In the genomic region with DNA sequence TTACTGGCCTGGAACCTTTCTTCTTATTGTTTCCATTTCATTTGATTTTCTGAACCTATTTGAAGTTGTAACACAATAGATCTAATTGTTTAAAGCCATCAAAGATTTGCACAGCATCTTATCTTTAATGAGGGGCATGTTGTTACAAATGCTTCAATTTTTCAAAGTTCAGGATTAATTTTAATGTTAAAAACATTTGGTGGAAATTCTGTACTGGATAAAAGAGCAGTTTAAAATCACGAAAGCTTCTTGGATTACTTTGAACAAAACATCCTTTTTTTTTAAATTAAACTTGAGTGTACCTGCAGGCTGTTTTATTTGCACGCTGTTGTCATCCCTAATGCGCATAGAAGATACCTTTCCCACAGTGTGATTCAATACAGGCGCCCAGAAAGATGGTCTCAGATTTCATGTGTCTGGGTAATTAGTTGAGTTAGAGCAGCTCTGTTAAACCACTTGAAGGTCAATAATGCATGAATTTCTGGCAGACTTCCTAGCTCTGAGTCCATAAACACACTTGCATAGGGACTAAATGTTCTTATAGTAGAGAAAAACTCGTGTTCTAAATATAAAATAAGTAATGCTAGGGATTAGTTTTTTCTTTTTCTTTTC, we compare ENCODE assay signal across 10 cellular contexts. TPM values are rescaled to one million over a fixed set of nuclear protein-coding genes. Genes with fewer than 3 reads are reported as not detected.
DNase-seq lines count a peak whose midpoint lies in the region; TF ChIP-seq lines count a peak whose summit lies in the region.
"Had no signal": no experiment of that assay in that cellular context is flagged by ENCODE, and none has a peak within 500 bp of the region (broad histone marks: within the 10 kb centered on the region; RNA-seq: fewer than 3 reads in every experiment).

No MANE protein-coding gene starts in this region.

- DNase-seq in DMS153 treated with DMSO at 0.1 percent for 48 hours (lab: John Stamatoyannopoulos, UW; ENCODE audit: unreplicated experiment), result peak; percentile 96
- peak; percentile 92 for DNase-seq in NCI-H2107 treated with DMSO at 0.1 percent for 48 hours (lab: John Stamatoyannopoulos, UW; ENCODE audit: unreplicated experiment)
- no peak for DNase-seq in chondrocyte (ENCODE audit: low spot score)
- DNase-seq in activated CD4-positive, alpha-beta T cell treated with anti-CD3 and anti-CD28 coated beads, Interleukin-2, amount 50 U/mL, for 48 hours, result no peak
- DNase-seq in activated CD4-positive, alpha-beta memory T cell treated with anti-CD3 and anti-CD28 coated beads, Interleukin-2, amount 10 ng/mL, durations not matched to agents 7 days and 5 days, result no peak
- no peak for DNase-seq in activated CD8-positive, alpha-beta memory T cell treated with anti-CD3 and anti-CD28 coated beads, Interleukin-2, amount 50 U/mL, for 4 hours
- DNase-seq in stimulated activated CD4-positive, alpha-beta T cell treated with anti-CD3 and anti-CD28 coated beads, Interleukin-2, amount 100 ng/mL, for 24 hours, result no peak

- POLR2A ChIA-PET in activated CD4-positive, alpha-beta memory T cell treated with anti-CD3 and anti-CD28 coated beads, Interleukin-2, amount 10 ng/mL, durations not matched to agents 7 days and 5 days (lab: Charles Lee), result no interaction called here

- peak overlapping the region; percentile 96 for H3K27ac Mint-ChIP-seq in chondrocyte (ENCODE audit: unreplicated experiment)
- no peak overlapping the region for H3K27ac Mint-ChIP-seq in activated CD4-positive, alpha-beta memory T cell treated with anti-CD3 and anti-CD28 coated beads, Interleukin-2, amount 10 ng/mL, durations not matched to agents 7 days and 5 days

- H3K4me1 ChIP-seq in neuron (ENCODE audit: insufficient read depth, low read length), result peaks cover 22% of the 10 kb centered on the region

- no peaks in the 10 kb centered on the region for H3K9me3 ChIP-seq in neuron (ENCODE audit: low read length)

- H3K4me3 Mint-ChIP-seq in chondrocyte (ENCODE audit: unreplicated experiment), result peak overlapping the region; percentile 35
- no peak overlapping the region for H3K4me3 Mint-ChIP-seq in activated CD4-positive, alpha-beta memory T cell treated with anti-CD3 and anti-CD28 coated beads, Interleukin-2, amount 10 ng/mL, durations not matched to agents 7 days and 5 days
- H3K4me3 Mint-ChIP-seq: stimulated activated naive CD8-positive, alpha-beta T cell treated with anti-CD3 and anti-CD28 coated beads, Interleukin-15, Interleukin-2, amounts not matched to agents 100 ng/mL and 50 ng/mL, for 24 hours had no signal

- H3K9me3 Mint-ChIP-seq in chondrocyte (ENCODE audit: low read depth), result peaks cover 14% of the 10 kb centered on the region
- no peaks in the 10 kb centered on the region for H3K9me3 Mint-ChIP-seq in activated CD4-positive, alpha-beta memory T cell treated with anti-CD3 and anti-CD28 coated beads, Interleukin-2, amount 10 ng/mL, durations not matched to agents 7 days and 5 days

- CTCF ChIA-PET in activated CD4-positive, alpha-beta memory T cell treated with anti-CD3 and anti-CD28 coated beads, Interleukin-2, amount 10 ng/mL, durations not matched to agents 7 days and 5 days (lab: Charles Lee), result no interaction called here

- H3K36me3 Mint-ChIP-seq in chondrocyte (ENCODE audit: low read depth), result peaks cover 1% of the 10 kb centered on the region
- no peaks in the 10 kb centered on the region for H3K36me3 Mint-ChIP-seq in activated CD4-positive, alpha-beta memory T cell treated with anti-CD3 and anti-CD28 coated beads, Interleukin-2, amount 10 ng/mL, durations not matched to agents 7 days and 5 days (ENCODE audit: low read depth)

- H3K27me3 Mint-ChIP-seq in chondrocyte (ENCODE audit: low read depth), result no peaks in the 10 kb centered on the region
- no peaks in the 10 kb centered on the region for H3K27me3 Mint-ChIP-seq in activated CD4-positive, alpha-beta memory T cell treated with anti-CD3 and anti-CD28 coated beads, Interleukin-2, amount 10 ng/mL, durations not matched to agents 7 days and 5 days
- H3K27me3 Mint-ChIP-seq: stimulated activated naive CD8-positive, alpha-beta T cell treated with anti-CD3 and anti-CD28 coated beads, Interleukin-15, Interleukin-2, amounts not matched to agents 100 ng/mL and 50 ng/mL, for 24 hours had no signal

- peaks cover 38% of the 10 kb centered on the region for H3K4me1 Mint-ChIP-seq in chondrocyte (ENCODE audit: low read depth)
- H3K4me1 Mint-ChIP-seq in activated CD4-positive, alpha-beta memory T cell treated with anti-CD3 and anti-CD28 coated beads, Interleukin-2, amount 10 ng/mL, durations not matched to agents 7 days and 5 days, result peaks cover 5% of the 10 kb centered on the region

- no peaks in the 10 kb centered on the region for H3K27me3 ChIP-seq in neuron (ENCODE audit: insufficient read depth, low read length)

- TF ChIP-seq CTCF in chondrocyte (IDR thresholded peaks at IDR 0.05), result no peak

- no peaks in the 10 kb centered on the region for H3K36me3 ChIP-seq in neuron (ENCODE audit: insufficient read depth, low read length)

- peak overlapping the region; percentile 76 for H2AFZ ChIP-seq in neuron (ENCODE audit: low read depth, low read length)

- H3K4me3 ChIP-seq in neuron (ENCODE audit: low read length), result no peak overlapping the region

RNA-seq across cellular contexts. Expression of a gene that starts 29.3 kb away (rescaled TPM):
- 34.7 to 37.9 TPM (median 35.9 TPM) in 3 replicates for total RNA-seq in chondrocyte
- 10 to 100 TPM; 51.9 to 56.2 TPM for total RNA-seq in activated CD4-positive, alpha-beta memory T cell treated with anti-CD3 and anti-CD28 coated beads, Interleukin-2, amount 10 ng/mL, durations not matched to agents 7 days and 5 days

RNA-seq across cellular contexts. Expression of a gene that starts 44.5 kb away (rescaled TPM):
- 0.97 to 1.9 TPM (median 1.1 TPM) in 3 replicates for total RNA-seq in chondrocyte
- total RNA-seq in activated CD4-positive, alpha-beta memory T cell treated with anti-CD3 and anti-CD28 coated beads, Interleukin-2, amount 10 ng/mL, durations not matched to agents 7 days and 5 days, result under 1 TPM; 0.50 to 0.60 TPM
- total RNA-seq: glomerular endothelial cell had no signal

Comparison
In these comparisons a context has a peak if more than half of its experiments do, and no peak if none do; other contexts are left out.
1. DNase-seq: peak in DMS153 treated with DMSO at 0.1 percent for 48 hours (single experiment) and NCI-H2107 treated with DMSO at 0.1 percent for 48 hours (single experiment); none in chondrocyte (single experiment), activated CD4-positive, alpha-beta T cell treated with anti-CD3 and anti-CD28 coated beads, Interleukin-2, amount 50 U/mL, for 48 hours (0 of 2), activated CD4-positive, alpha-beta memory T cell treated with anti-CD3 and anti-CD28 coated beads, Interleukin-2, amount 10 ng/mL, durations not matched to agents 7 days and 5 days (single experiment), activated CD8-positive, alpha-beta memory T cell treated with anti-CD3 and anti-CD28 coated beads, Interleukin-2, amount 50 U/mL, for 4 hours (single experiment) and stimulated activated CD4-positive, alpha-beta T cell treated with anti-CD3 and anti-CD28 coated beads, Interleukin-2, amount 100 ng/mL, for 24 hours (0 of 2).